In the genomic region with DNA sequence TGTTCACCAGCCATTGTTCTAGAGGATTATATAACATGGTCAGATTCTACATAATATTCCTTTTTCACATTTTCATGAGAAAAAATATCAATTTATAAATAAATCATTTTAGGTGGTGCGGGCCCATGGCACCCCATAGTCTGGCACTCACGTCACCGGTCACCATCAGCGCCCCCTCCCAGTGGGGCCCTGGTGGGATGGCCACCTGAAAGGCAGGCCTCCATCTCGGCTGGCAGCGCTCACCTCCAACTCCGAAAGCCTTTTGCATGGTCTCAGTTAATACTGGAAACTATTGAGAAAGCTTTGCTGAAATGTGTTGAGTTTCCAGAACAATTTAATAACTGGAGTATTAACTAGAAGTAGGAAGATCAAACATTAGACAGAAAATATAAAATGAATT, we compare ENCODE assay signal across 38 cellular contexts.
"Had no signal": no experiment of that assay in that cellular context is flagged by ENCODE, and none has a peak within 500 bp of the region (broad histone marks: within the 10 kb centered on the region; RNA-seq: fewer than 3 reads in every experiment).

No MANE protein-coding gene starts in this region.

- H3K4me3 Mint-ChIP-seq: activated naive CD4-positive, alpha-beta T cell treated with anti-CD3 and anti-CD28 coated beads for 36 hours; activated naive CD4-positive, alpha-beta T cell treated with anti-CD3 and anti-CD28 coated beads, Interleukin-2, amount 10 ng/mL, durations not matched to agents 7 days and 5 days; activated naive CD4-positive, alpha-beta T cell treated with anti-CD3 and anti-CD28 coated beads, Interleukin-2, amount 50 U/mL, for 24 hours; activated naive CD8-positive, alpha-beta T cell; activated naive CD8-positive, alpha-beta T cell treated with anti-CD3 and anti-CD28 coated beads for 36 hours; activated naive CD8-positive, alpha-beta T cell treated with anti-CD3 and anti-CD28 coated beads, Interleukin-2, amount 10 ng/mL, durations not matched to agents 7 days and 5 days; activated naive CD8-positive, alpha-beta T cell treated with anti-CD3 and anti-CD28 coated beads, Interleukin-2, amount 50 U/mL, for 24 hours; activated T-cell treated with anti-CD3 and anti-CD28 coated beads, Interleukin-2, amount 50 U/mL, for 24 hours; activated T-cell treated with anti-CD3 and anti-CD28 coated beads, Interleukin-2, amount 50 U/mL, for 4 hours; activated T-cell treated with anti-CD3 and anti-CD28 coated beads, Interleukin-2, amount 50 U/mL, for 72 hours; activated T-helper 1 cell treated with anti-CD3 and anti-CD28 coated beads, Interleukin-12 subunit alpha, Interleukin-12 subunit beta, Interleukin-2, Interleukin-4 antibody, amounts not matched to agents 30 ng/mL and 10 ng/mL and 1 ng/mL, durations not matched to agents 14 hours and 24 hours and 36 hours; activated T-helper 17 cell treated with anti-CD3 and anti-CD28 coated beads, Interleukin-2, amount 50 U/mL, for 72 hours; brain; central memory CD8-positive, alpha-beta T cell had no signal

- H3K27me3 ChIP-seq: adrenal gland, ascending aorta, body of pancreas, brain microvascular endothelial cell, cardiac muscle cell had no signal

- H3K36me3 Mint-ChIP-seq: activated naive CD4-positive, alpha-beta T cell treated with anti-CD3 and anti-CD28 coated beads, Interleukin-2, amount 10 ng/mL, durations not matched to agents 7 days and 5 days; activated naive CD4-positive, alpha-beta T cell treated with anti-CD3 and anti-CD28 coated beads, Interleukin-2, amount 50 U/mL, for 24 hours; activated naive CD4-positive, alpha-beta T cell treated with anti-CD3 and anti-CD28 coated beads, Interleukin-2, amount 50 U/mL, for 72 hours; activated naive CD8-positive, alpha-beta T cell; activated naive CD8-positive, alpha-beta T cell treated with anti-CD3 and anti-CD28 coated beads for 36 hours; activated naive CD8-positive, alpha-beta T cell treated with anti-CD3 and anti-CD28 coated beads, Interleukin-2, amount 10 ng/mL, durations not matched to agents 7 days and 5 days; brain had no signal

- H3K36me3 ChIP-seq: adrenal gland, ascending aorta, brain microvascular endothelial cell, breast epithelium, cardiac muscle cell had no signal

- DNase-seq: activated effector memory CD4-positive, alpha-beta T cell treated with anti-CD3 and anti-CD28 coated beads, Interleukin-2, amount 50 U/mL, for 16 hours; activated effector memory CD4-positive, alpha-beta T cell treated with Interleukin-2 at 50 U/mL for 16 hours; activated gamma-delta T cell; activated gamma-delta T cell treated with Interleukin-2 at 50 U/mL for 16 hours; activated naive CD4-positive, alpha-beta T cell; activated naive CD4-positive, alpha-beta T cell treated with anti-CD3 and anti-CD28 coated beads for 36 hours; activated naive CD4-positive, alpha-beta T cell treated with anti-CD3 and anti-CD28 coated beads, Interleukin-2, amount 10 ng/mL, durations not matched to agents 7 days and 5 days; activated naive CD4-positive, alpha-beta T cell treated with anti-CD3 and anti-CD28 coated beads, Interleukin-2, amount 50 U/mL, for 16 hours; activated naive CD4-positive, alpha-beta T cell treated with Interleukin-2 at 50 U/mL for 16 hours; activated naive CD8-positive, alpha-beta T cell treated with anti-CD3 and anti-CD28 coated beads for 36 hours; activated naive CD8-positive, alpha-beta T cell treated with anti-CD3 and anti-CD28 coated beads, Interleukin-2, amount 10 ng/mL, durations not matched to agents 7 days and 5 days; activated naive CD8-positive, alpha-beta T cell treated with anti-CD3 and anti-CD28 coated beads, Interleukin-2, amount 50 U/mL, for 24 hours; activated T-cell treated with anti-CD3 and anti-CD28 coated beads, Interleukin-2, amount 50 U/mL, for 1 hour; activated T-cell treated with anti-CD3 and anti-CD28 coated beads, Interleukin-2, amount 50 U/mL, for 24 hours; activated T-cell treated with anti-CD3 and anti-CD28 coated beads, Interleukin-2, amount 50 U/mL, for 4 hours; activated T-cell treated with anti-CD3 and anti-CD28 coated beads, Interleukin-2, amount 50 U/mL, for 48 hours; activated T-cell treated with anti-CD3 and anti-CD28 coated beads, Interleukin-2, amount 50 U/mL, for 72 hours; adrenal gland; amniotic stem cell; amygdala; anterior cingulate cortex; aorta; body of pancreas; brain microvascular endothelial cell; caudate nucleus; central memory CD4-positive, alpha-beta T cell; cerebellar nuclear complex had no signal

- H3K27ac Mint-ChIP-seq: activated naive CD4-positive, alpha-beta T cell treated with anti-CD3 and anti-CD28 coated beads for 36 hours; activated naive CD4-positive, alpha-beta T cell treated with anti-CD3 and anti-CD28 coated beads, Interleukin-2, amount 10 ng/mL, durations not matched to agents 7 days and 5 days; activated naive CD4-positive, alpha-beta T cell treated with anti-CD3 and anti-CD28 coated beads, Interleukin-2, amount 50 U/mL, for 24 hours; activated naive CD4-positive, alpha-beta T cell treated with anti-CD3 and anti-CD28 coated beads, Interleukin-2, amount 50 U/mL, for 72 hours; activated naive CD8-positive, alpha-beta T cell; activated naive CD8-positive, alpha-beta T cell treated with anti-CD3 and anti-CD28 coated beads for 36 hours; activated naive CD8-positive, alpha-beta T cell treated with anti-CD3 and anti-CD28 coated beads, Interleukin-2, amount 10 ng/mL, durations not matched to agents 7 days and 5 days; activated naive CD8-positive, alpha-beta T cell treated with anti-CD3 and anti-CD28 coated beads, Interleukin-2, amount 50 U/mL, for 24 hours; activated T-cell treated with anti-CD3 and anti-CD28 coated beads, Interleukin-2, amount 50 U/mL, for 24 hours; activated T-cell treated with anti-CD3 and anti-CD28 coated beads, Interleukin-2, amount 50 U/mL, for 72 hours; activated T-helper 1 cell treated with anti-CD3 and anti-CD28 coated beads, Interleukin-12 subunit alpha, Interleukin-12 subunit beta, Interleukin-2, Interleukin-4 antibody, amounts not matched to agents 30 ng/mL and 10 ng/mL and 1 ng/mL, durations not matched to agents 14 hours and 24 hours and 36 hours; activated T-helper 17 cell treated with anti-CD3 and anti-CD28 coated beads, Interleukin-2, amount 50 U/mL, for 72 hours; activated T-helper 2 cell treated with anti-CD3 and anti-CD28 coated beads, Interferon-gamma antibody, Interleukin-2, Interleukin-4, amounts not matched to agents 10 μg/mL and 5 μg/mL and 100 μg/mL, durations not matched to agents 14 hours and 24 hours and 36 hours; brain had no signal

- ATAC-seq: activated naive CD4-positive, alpha-beta T cell treated with anti-CD3 and anti-CD28 coated beads, Interleukin-2, amount 50 U/mL, for 72 hours; activated naive CD8-positive, alpha-beta T cell treated with anti-CD3 and anti-CD28 coated beads, Interleukin-2, amount 50 U/mL, for 24 hours; activated T-cell treated with anti-CD3 and anti-CD28 coated beads, Interleukin-2, amount 50 U/mL, for 4 hours; activated T-cell treated with anti-CD3 and anti-CD28 coated beads, Interleukin-2, amount 50 U/mL, for 72 hours; activated T-helper 17 cell treated with anti-CD3 and anti-CD28 coated beads, Interleukin-2, amount 50 U/mL, for 72 hours; body of pancreas had no signal

- H3K27me3 Mint-ChIP-seq: activated naive CD4-positive, alpha-beta T cell treated with anti-CD3 and anti-CD28 coated beads, Interleukin-2, amount 10 ng/mL, durations not matched to agents 7 days and 5 days; activated naive CD4-positive, alpha-beta T cell treated with anti-CD3 and anti-CD28 coated beads, Interleukin-2, amount 50 U/mL, for 24 hours had no signal

- H3K4me1 Mint-ChIP-seq: activated naive CD4-positive, alpha-beta T cell treated with anti-CD3 and anti-CD28 coated beads, Interleukin-2, amount 10 ng/mL, durations not matched to agents 7 days and 5 days; activated naive CD4-positive, alpha-beta T cell treated with anti-CD3 and anti-CD28 coated beads, Interleukin-2, amount 50 U/mL, for 24 hours; activated naive CD8-positive, alpha-beta T cell treated with anti-CD3 and anti-CD28 coated beads for 36 hours; activated naive CD8-positive, alpha-beta T cell treated with anti-CD3 and anti-CD28 coated beads, Interleukin-2, amount 10 ng/mL, durations not matched to agents 7 days and 5 days; activated naive CD8-positive, alpha-beta T cell treated with anti-CD3 and anti-CD28 coated beads, Interleukin-2, amount 50 U/mL, for 24 hours; activated T-helper 17 cell treated with anti-CD3 and anti-CD28 coated beads, Interleukin-2, amount 50 U/mL, for 72 hours; brain; central memory CD8-positive, alpha-beta T cell had no signal

- H3K9me3 Mint-ChIP-seq: activated T-cell treated with anti-CD3 and anti-CD28 coated beads, Interleukin-2, amount 50 U/mL, for 24 hours; activated T-helper 17 cell treated with anti-CD3 and anti-CD28 coated beads, Interleukin-2, amount 50 U/mL, for 72 hours had no signal

- H3K4me3 ChIP-seq: adrenal gland, ascending aorta, body of pancreas, breast epithelium, cardiac muscle cell had no signal
